ENCODE assay signal across 13 cellular contexts in genomic region chr1:225780609-225781008, GRCh38. TPM values are rescaled to one million over a fixed set of nuclear protein-coding genes. Genes with fewer than 3 reads are reported as not detected.
DNase-seq lines count a peak whose midpoint lies in the region; ATAC-seq, FAIRE-seq and TF ChIP-seq lines count a peak whose summit lies in the region.
"Had no signal": no experiment of that assay in that cellular context is flagged by ENCODE, and none has a peak within 500 bp of the region (broad histone marks: within the 10 kb centered on the region; RNA-seq: fewer than 3 reads in every experiment).

No MANE protein-coding gene starts in this region.

- no peak for ATAC-seq in A549
- no peak for ATAC-seq in activated B cell treated with CpG ODN at 0.5 μM for 24 hours (ENCODE audit: low read depth)
- ATAC-seq in GM18868 (IDR thresholded peaks at IDR 0.05; ENCODE audit: unreplicated experiment): no peak
- no peak for ATAC-seq in GM18519 (IDR thresholded peaks at IDR 0.05; ENCODE audit: low FRiP score, unreplicated experiment)
- ATAC-seq: body of pancreas, left colon had no signal

- H3K27ac ChIP-seq in A549 (no peak overlapping the region), muscle layer of colon (ENCODE audit: low read depth, low read length) (peak overlapping the region; percentile 10), coronary artery (no peak overlapping the region)
- H3K27ac ChIP-seq: body of pancreas had no signal

- H3K4me3 Mint-ChIP-seq in Caco-2 (ENCODE audit: unreplicated experiment) (peak overlapping the region; percentile 37), activated B cell treated with CpG ODN at 0.5 μM for 24 hours (peak overlapping the region; percentile 30)

- H3K27ac Mint-ChIP-seq in Caco-2 (ENCODE audit: unreplicated experiment) (peak overlapping the region; percentile 68), activated B cell treated with CpG ODN at 0.5 μM for 24 hours (no peak overlapping the region)

- H3K27me3 Mint-ChIP-seq in Caco-2 (ENCODE audit: insufficient read depth, unreplicated experiment) (no peaks in the 10 kb centered on the region), activated B cell treated with CpG ODN at 0.5 μM for 24 hours (no peaks in the 10 kb centered on the region)

- H3K27me3 ChIP-seq in Caco-2 (replicated peaks; ENCODE audit: control insufficient read depth, insufficient read depth, low read length) (no peaks in the 10 kb centered on the region), muscle layer of colon (ENCODE audit: control insufficient read depth in 1 of 2, insufficient read depth in 2 of 2, low read length in 2 of 2) (no peaks in the 10 kb centered on the region)
- H3K27me3 ChIP-seq: body of pancreas, esophagus squamous epithelium had no signal

- H3K9ac ChIP-seq in muscle layer of colon (ENCODE audit: low read length): no peak overlapping the region

- peak overlapping the region; percentile 80 for H3K4me2 ChIP-seq in A549

- H3K9me3 ChIP-seq in A549: no peaks in the 10 kb centered on the region
- no peaks in the 10 kb centered on the region for H3K9me3 ChIP-seq in Caco-2
- H3K9me3 ChIP-seq in muscle layer of colon (ENCODE audit: low read length): no peaks in the 10 kb centered on the region
- H3K9me3 ChIP-seq: body of pancreas, esophagus squamous epithelium had no signal

- POLR2A ChIA-PET in A549 (lab: Yijun Ruan, JAX) (interaction anchor here (0.7 kb wide), 1 partner anchor 245 kb away, joined by 3 read pairs; no protein-coding TSS in a partner anchor), Caco-2 (lab: Charles Lee) (no interaction called here), activated B cell treated with CpG ODN at 0.5 μM for 24 hours (lab: Charles Lee) (interaction anchor here (0.6 to 0.7 kb wide), 2 partner anchors 9 to 72 kb away, joined by 3 to 4 read pairs; no protein-coding TSS in a partner anchor)

- no peak for TF ChIP-seq EP300 in A549 (IDR thresholded peaks at IDR 0.05)

- intact Hi-C loops in Caco-2 (cut with micrococcal nuclease; ENCODE audit: unreplicated experiment): no loop called here
- intact Hi-C loops in activated B cell treated with CpG ODN at 0.5 μM for 24 hours (cut with micrococcal nuclease): no loop called here

- H3K36me3 Mint-ChIP-seq in Caco-2 (ENCODE audit: insufficient read depth, unreplicated experiment) (peaks cover 46% of the 10 kb centered on the region), activated B cell treated with CpG ODN at 0.5 μM for 24 hours (ENCODE audit: low read depth) (peaks cover 43% of the 10 kb centered on the region)

- DNase-seq in A549 (ENCODE audit: low read depth in 1 of 2, low spot score in 1 of 2) (no peak), Caco-2 (no peak), activated B cell treated with CpG ODN at 0.5 μM for 24 hours (no peak), coronary artery (ENCODE audit: low spot score) (no peak), NCI-H345 treated with DMSO at 0.1 percent for 48 hours (lab: John Stamatoyannopoulos, UW; ENCODE audit: unreplicated experiment) (no peak)
- DNase-seq: body of pancreas, COR-L47, esophagus squamous epithelium, left colon, RPMI8226 had no signal

- H3K4me1 ChIP-seq in A549: peaks cover 40% of the 10 kb centered on the region
- no peaks in the 10 kb centered on the region for H3K4me1 ChIP-seq in Caco-2
- H3K4me1 ChIP-seq in muscle layer of colon (ENCODE audit: insufficient read depth, low read length): peaks cover 43% of the 10 kb centered on the region

- no peak for TF ChIP-seq RAD21 in A549 (conservative IDR thresholded peaks at IDR 0.05 in 1 of 2, IDR thresholded peaks at IDR 0.05 in 1 of 2)

- BruUV-seq in Caco-2 (replicated peaks; lab: Mats Ljungman, UMichigan): no TSS peak

- no peak overlapping the region for H3K4me3 ChIP-seq in A549
- no peak overlapping the region for H3K4me3 ChIP-seq in Caco-2 (ENCODE audit: low read depth, low read length)
- H3K4me3 ChIP-seq in muscle layer of colon (ENCODE audit: low read depth in 1 of 2, low read length in 2 of 2): no peak overlapping the region
- no peak overlapping the region for H3K4me3 ChIP-seq in coronary artery
- H3K4me3 ChIP-seq: body of pancreas had no signal

- no peak for TF ChIP-seq CTCF in A549 (IDR thresholded peaks at IDR 0.05)
- TF ChIP-seq CTCF in Caco-2 (IDR thresholded peaks at IDR 0.05; ENCODE audit: insufficient read depth in 1 of 2, low read depth in 1 of 2, low read length in 1 of 2, severe bottlenecking in 1 of 2, unreplicated experiment in 1 of 2): no peak
- TF ChIP-seq CTCF in activated B cell treated with CpG ODN at 0.5 μM for 24 hours (IDR thresholded peaks at IDR 0.05): no peak
- TF ChIP-seq CTCF in coronary artery (IDR thresholded peaks at IDR 0.05): no peak

- WGBS in A549 (ENCODE audit: missing lambda C conversion rate): 97% methylated on average over 1 of the region's 1 CpG

- H3K36me3 ChIP-seq in Caco-2 (ENCODE audit: control insufficient read depth, insufficient read depth, low read length): no peaks in the 10 kb centered on the region; the same call in 1 of the 2 replicates
- H3K36me3 ChIP-seq in muscle layer of colon (ENCODE audit: insufficient read depth, low read length): peaks cover 7% of the 10 kb centered on the region

- CTCF ChIA-PET in A549 (lab: Yijun Ruan, JAX) (interaction anchor here (1.3 kb wide), 1 partner anchor 9 kb away, joined by 6 read pairs; no protein-coding TSS in a partner anchor), Caco-2 (lab: Charles Lee) (no interaction called here), activated B cell treated with CpG ODN at 0.5 μM for 24 hours (lab: Charles Lee) (no interaction called here)

- peaks cover 6% of the 10 kb centered on the region for H3K4me1 Mint-ChIP-seq in Caco-2 (ENCODE audit: low read depth, unreplicated experiment)
- H3K4me1 Mint-ChIP-seq in activated B cell treated with CpG ODN at 0.5 μM for 24 hours: peaks cover 43% of the 10 kb centered on the region

- TF ChIP-seq POLR2A in A549 (IDR thresholded peaks at IDR 0.05; ENCODE audit: low read length): no peak

- FAIRE-seq in A549 (lab: Jason Lieb, UNC): no peak

- H3K9me3 Mint-ChIP-seq in Caco-2 (ENCODE audit: unreplicated experiment) (no peaks in the 10 kb centered on the region), activated B cell treated with CpG ODN at 0.5 μM for 24 hours (no peaks in the 10 kb centered on the region)

TF ChIP-seq in A549, 52 proteins besides CTCF, POLR2A, EP300 and RAD21:
- no peak for TF ChIP-seq ESRRA (IDR thresholded peaks at IDR 0.05; ENCODE audit: borderline replicate concordance, low read length)

RNA-seq across cellular contexts. Expression of gene SRP9, which starts 3.0 kb away (rescaled TPM):
- 512 and 629 TPM in 2 replicates for polyA plus RNA-seq in A549 (2011; rRNA removed)
- polyA plus RNA-seq in A549 (2012; cell fraction: cytosol; rRNA removed): 172 and 189 TPM in 2 replicates
- 80.1 and 189 TPM in 2 replicates for polyA plus RNA-seq in A549 (2012; cell fraction: nucleus; rRNA removed)
- polyA plus RNA-seq in A549 (2017; fragmentation: RNase III; extraction: RNeasy Plus Mini Kit Qiagen cat#74134 plus additional on column Dnase treatment): 341 to 356 TPM (median 352 TPM) in 3 replicates
- polyA minus RNA-seq in A549 (2011; rRNA and poly(A)+ RNA removed): 144 and 217 TPM in 2 replicates
- 261 and 276 TPM in 2 replicates for total RNA-seq in Caco-2 (2022)
- 141 and 143 TPM in 2 replicates for total RNA-seq in activated B cell treated with CpG ODN at 0.5 μM for 24 hours

RNA-seq across cellular contexts. Expression of gene EPHX1, which starts 29.3 kb away (rescaled TPM):
- polyA plus RNA-seq in A549 (2011; rRNA removed) (150 and 212 TPM in 2 replicates), A549 (2017; fragmentation: RNase III; extraction: RNeasy Plus Mini Kit Qiagen cat#74134 plus additional on column Dnase treatment) (195 to 279 TPM (median 252 TPM) in 3 replicates)
- polyA plus RNA-seq in A549 (2012; cell fraction: cytosol; rRNA removed): 144 and 155 TPM in 2 replicates
- 129 and 138 TPM in 2 replicates for polyA plus RNA-seq in A549 (2012; cell fraction: nucleus; rRNA removed)
- polyA minus RNA-seq in A549 (2011; rRNA and poly(A)+ RNA removed): 117 and 122 TPM in 2 replicates
- total RNA-seq in Caco-2 (2022) (73.7 and 88.5 TPM in 2 replicates), activated B cell treated with CpG ODN at 0.5 μM for 24 hours (0.93 and 1.2 TPM in 2 replicates)

Comparison
In these comparisons a context has a peak if more than half of its experiments do, and no peak if none do; other contexts are left out.
1. RNA of gene EPHX1, which starts 29.3 kb away (total RNA-seq): 73.7 to 88.5 TPM in Caco-2; 0.93 to 1.2 TPM in activated B cell treated with CpG ODN at 0.5 μM for 24 hours; every median in the first group is over 10 times any median in the second.